Comparison of ENCODE assay signal across 23 cellular contexts in the genomic region with DNA sequence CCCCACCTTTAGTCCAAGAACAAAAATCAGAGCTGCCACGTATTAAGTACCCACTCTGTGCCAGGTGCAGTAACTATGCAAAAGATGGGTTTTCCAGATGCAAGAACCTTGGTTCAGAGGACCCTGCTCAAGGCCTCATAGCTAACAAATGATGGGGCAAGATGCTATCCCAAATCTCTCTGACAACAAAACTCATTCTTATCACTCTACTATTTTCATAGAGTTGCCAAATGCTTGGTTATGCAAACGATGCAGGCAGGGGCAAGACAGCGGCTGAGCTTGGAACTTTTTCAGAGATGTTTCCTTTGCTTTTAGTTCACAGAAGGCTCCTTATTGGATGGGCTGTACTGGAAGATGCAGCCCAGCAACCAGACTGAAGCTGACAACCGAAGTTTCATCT.
"Had no signal": no experiment of that assay in that cellular context is flagged by ENCODE, and none has a peak within 500 bp of the region (broad histone marks: within the 10 kb centered on the region; RNA-seq: fewer than 3 reads in every experiment).

No MANE protein-coding gene starts in this region.

- H3K4me3 Mint-ChIP-seq: dendritic cell treated with granulocyte-macrophage colony-stimulating factor and Interleukin-4, amounts not matched to agents 40 ng/mL and 50 ng/mL, for 4 days; effector memory CD8-positive, alpha-beta T cell; endodermal cell had no signal

- H3K36me3 ChIP-seq: colonic mucosa had no signal

- H3K27ac Mint-ChIP-seq: dendritic cell treated with granulocyte-macrophage colony-stimulating factor and Interleukin-4, amounts not matched to agents 40 ng/mL and 50 ng/mL, for 4 days; effector memory CD8-positive, alpha-beta T cell; endodermal cell had no signal

- H3K27me3 Mint-ChIP-seq: dendritic cell treated with granulocyte-macrophage colony-stimulating factor and Interleukin-4, amounts not matched to agents 40 ng/mL and 50 ng/mL, for 4 days; effector memory CD8-positive, alpha-beta T cell had no signal

- H3K27ac ChIP-seq: colonic mucosa, coronary artery, epithelial cell of prostate, esophagus muscularis mucosa, esophagus squamous epithelium, foreskin keratinocyte, gastrocnemius medialis, gastroesophageal sphincter, heart left ventricle, heart right ventricle had no signal

- H3K4me1 Mint-ChIP-seq: endodermal cell had no signal

- DNase-seq: colonic mucosa; cortex of kidney; dermis blood vessel endothelial cell; effector CD4-positive, alpha-beta T cell; effector CD8-positive, alpha-beta T cell; effector memory CD4-positive, alpha-beta T cell; effector memory CD8-positive, alpha-beta T cell; endodermal cell; erythroblast; esophagus squamous epithelium; foreskin fibroblast; foreskin keratinocyte; gastrocnemius medialis; glutamatergic neuron; head of caudate nucleus; heart left ventricle; heart right ventricle had no signal

- H3K4me1 ChIP-seq: colonic mucosa, esophagus muscularis mucosa, esophagus squamous epithelium, foreskin keratinocyte, gastrocnemius medialis, gastroesophageal sphincter had no signal

- H3K4me3 ChIP-seq: colonic mucosa, coronary artery, esophagus muscularis mucosa, esophagus squamous epithelium, gastrocnemius medialis, gastroesophageal sphincter, heart left ventricle, heart right ventricle had no signal

- ATAC-seq: effector memory CD8-positive, alpha-beta T cell; esophagus mucosa; foreskin keratinocyte; gastrocnemius medialis; gastroesophageal sphincter; heart left ventricle; heart right ventricle had no signal

- H3K9me3 Mint-ChIP-seq: dendritic cell treated with granulocyte-macrophage colony-stimulating factor and Interleukin-4, amounts not matched to agents 40 ng/mL and 50 ng/mL, for 4 days; effector memory CD8-positive, alpha-beta T cell; endodermal cell had no signal

- H3K9me3 ChIP-seq: colonic mucosa, esophagus muscularis mucosa, esophagus squamous epithelium, gastrocnemius medialis, gastroesophageal sphincter, heart left ventricle, heart right ventricle had no signal

- H3K27me3 ChIP-seq: colonic mucosa, esophagus muscularis mucosa, esophagus squamous epithelium, foreskin keratinocyte, gastrocnemius medialis, gastroesophageal sphincter, heart left ventricle, heart right ventricle had no signal
